12 cellular contexts compared by ENCODE assay signal in the genomic region with DNA sequence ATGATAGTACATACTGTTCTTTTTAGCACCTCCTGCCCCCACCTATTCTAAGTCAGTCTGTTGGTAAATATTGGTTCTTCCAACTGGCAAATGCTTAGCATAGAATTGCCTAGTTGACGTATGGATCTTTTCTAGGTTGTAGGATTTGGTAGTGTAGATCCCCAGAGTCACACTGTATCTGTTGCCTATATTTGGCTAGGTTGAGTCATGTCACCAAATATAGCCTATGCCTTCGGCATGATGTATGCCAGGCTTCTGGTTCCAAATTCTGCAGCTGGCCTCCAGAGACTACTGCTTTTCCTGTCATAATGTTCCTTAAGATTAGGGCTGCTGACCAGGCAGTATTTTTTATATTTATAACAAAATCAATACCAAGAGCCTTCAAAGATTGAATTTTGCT. TPM values are rescaled to one million over a fixed set of nuclear protein-coding genes. Genes with fewer than 3 reads are reported as not detected.
DNase-seq lines count a peak whose midpoint lies in the region; ATAC-seq and TF ChIP-seq lines count a peak whose summit lies in the region.
"Had no signal": no experiment of that assay in that cellular context is flagged by ENCODE, and none has a peak within 500 bp of the region (broad histone marks: within the 10 kb centered on the region; RNA-seq: fewer than 3 reads in every experiment).

No MANE protein-coding gene starts in this region.

- H3K27me3 ChIP-seq in SJCRH30: no peaks in the 10 kb centered on the region
- no peaks in the 10 kb centered on the region for H3K27me3 ChIP-seq in fibroblast of lung (ENCODE audit: control insufficient read depth, insufficient read depth, low read length)
- H3K27me3 ChIP-seq: BE2C had no signal

- no peak overlapping the region for H3K9ac ChIP-seq in fibroblast of lung (ENCODE audit: insufficient read depth, low read length)

- peaks cover 4% of the 10 kb centered on the region for H3K36me3 Mint-ChIP-seq in endothelial cell (ENCODE audit: low read depth, unreplicated experiment)

- H3K27ac Mint-ChIP-seq in endothelial cell (ENCODE audit: unreplicated experiment): no peak overlapping the region

- H3K9me3 Mint-ChIP-seq in endothelial cell (ENCODE audit: unreplicated experiment): no peaks in the 10 kb centered on the region

- DNase-seq in AG10803 (ENCODE audit: low read depth) (peak; percentile 37), SJCRH30 (peak in 1 of 2 experiments; percentile 17), fibroblast of lung (ENCODE audit: low read depth in 2 of 2) (peak; percentile 52 to 75), myocyte (ENCODE audit: low read depth) (peak; percentile 86), GM10266 (ENCODE audit: extremely low spot score) (no peak), endothelial cell (ENCODE audit: low spot score) (no peak), epidermal melanocyte (ENCODE audit: insufficient read length, low spot score) (no peak)
- DNase-seq: BE2C, GDM1, NCI-H1417 had no signal

- H3K27ac ChIP-seq in SJCRH30 (peak overlapping the region; percentile 7; the same call in 1 of the 2 replicates), fibroblast of lung (ENCODE audit: insufficient read depth, low read length) (no peak overlapping the region)

- no peak overlapping the region for H2AFZ ChIP-seq in fibroblast of lung (ENCODE audit: low read length)

- H3K27me3 Mint-ChIP-seq in endothelial cell (ENCODE audit: unreplicated experiment): peaks cover 2% of the 10 kb centered on the region

- H3K4me2 ChIP-seq in fibroblast of lung (ENCODE audit: extremely low read depth, insufficient read depth, low read length): peak overlapping the region; percentile 27

- no peaks in the 10 kb centered on the region for H4K20me1 ChIP-seq in fibroblast of lung (ENCODE audit: control insufficient read depth, extremely low read depth, insufficient read depth, low read length)

- ATAC-seq in GM18873 (IDR thresholded peaks at IDR 0.05; ENCODE audit: low FRiP score, unreplicated experiment): no peak

- H3K79me2 ChIP-seq in fibroblast of lung (ENCODE audit: control insufficient read depth, insufficient read depth, low read length): peaks cover under 1% of the 10 kb centered on the region

- H3K36me3 ChIP-seq in SJCRH30: no peaks in the 10 kb centered on the region; the same call in 1 of the 2 replicates
- H3K36me3 ChIP-seq in fibroblast of lung (ENCODE audit: control insufficient read depth, insufficient read depth, low read length): no peaks in the 10 kb centered on the region

- H3K4me3 Mint-ChIP-seq in endothelial cell (ENCODE audit: unreplicated experiment): no peak overlapping the region

- peaks cover 20% of the 10 kb centered on the region for H3K4me1 Mint-ChIP-seq in endothelial cell (ENCODE audit: unreplicated experiment)

- H3K9me3 ChIP-seq in SJCRH30 (replicated peaks): no peaks in the 10 kb centered on the region
- H3K9me3 ChIP-seq in fibroblast of lung (ENCODE audit: control insufficient read depth, insufficient read depth, low read depth, low read length): no peaks in the 10 kb centered on the region
- H3K9me3 ChIP-seq: BE2C had no signal

- H3K4me3 ChIP-seq in AG10803 (ENCODE audit: low read length) (no peak overlapping the region), SJCRH30 (no peak overlapping the region), fibroblast of lung (replicated peaks in 1 of 4; ENCODE audit: control extremely low read depth in 1 of 4, insufficient read depth in 1 of 4, low read depth in 3 of 4, low read length in 4 of 4) (no peak overlapping the region)
- H3K4me3 ChIP-seq: skin epidermis had no signal

- TF ChIP-seq CTCF in AG10803 (conservative IDR thresholded peaks at IDR 0.05; ENCODE audit: low read length) (no peak), fibroblast of lung (conservative IDR thresholded peaks at IDR 0.05 in 1 of 2, IDR thresholded peaks at IDR 0.05 in 1 of 2; ENCODE audit: low read depth in 1 of 2, low read length in 2 of 2) (no peak), GM10266 (IDR thresholded peaks at IDR 0.05; ENCODE audit: control insufficient read depth, insufficient read depth, low read depth, missing control alignments) (no peak), endothelial cell (IDR thresholded peaks at IDR 0.05; ENCODE audit: unreplicated experiment) (no peak)

- peaks cover 16% of the 10 kb centered on the region for H3K4me1 ChIP-seq in SJCRH30
- peaks cover 6% of the 10 kb centered on the region for H3K4me1 ChIP-seq in fibroblast of lung (ENCODE audit: control insufficient read depth, extremely low read depth, insufficient read depth, low read length)

RNA-seq across cellular contexts. Expression of a gene that starts 38.2 kb away (rescaled TPM):
- total RNA-seq in SJCRH30 (2014; rRNA removed; shearing (Covaris generic)): 8.8 and 10.5 TPM in 2 replicates
- 17.2 and 23.6 TPM in 2 replicates for total RNA-seq in fibroblast of lung
- 13.4 and 19.9 TPM in 2 replicates for polyA plus RNA-seq in fibroblast of lung
- polyA plus RNA-seq in fibroblast of lung (2012): 6.4 and 8.8 TPM in 2 replicates
- polyA minus RNA-seq in fibroblast of lung (ENCODE audit: low replicate concordance): 11.0 and 16.5 TPM in 2 replicates
- total RNA-seq in myocyte: 43.5 and 64.3 TPM in 2 replicates
- 14.7 TPM for polyA plus RNA-seq in myocyte (2012)
- total RNA-seq in endothelial cell (ENCODE audit: unreplicated experiment): 19.5 TPM

Comparison
In these comparisons a context has a peak if more than half of its experiments do, and no peak if none do; other contexts are left out.
1. DNase-seq: peak in AG10803 (single experiment), fibroblast of lung (2 of 2) and myocyte (single experiment); none in GM10266 (single experiment), endothelial cell (single experiment) and epidermal melanocyte (single experiment).